In the genomic region with DNA sequence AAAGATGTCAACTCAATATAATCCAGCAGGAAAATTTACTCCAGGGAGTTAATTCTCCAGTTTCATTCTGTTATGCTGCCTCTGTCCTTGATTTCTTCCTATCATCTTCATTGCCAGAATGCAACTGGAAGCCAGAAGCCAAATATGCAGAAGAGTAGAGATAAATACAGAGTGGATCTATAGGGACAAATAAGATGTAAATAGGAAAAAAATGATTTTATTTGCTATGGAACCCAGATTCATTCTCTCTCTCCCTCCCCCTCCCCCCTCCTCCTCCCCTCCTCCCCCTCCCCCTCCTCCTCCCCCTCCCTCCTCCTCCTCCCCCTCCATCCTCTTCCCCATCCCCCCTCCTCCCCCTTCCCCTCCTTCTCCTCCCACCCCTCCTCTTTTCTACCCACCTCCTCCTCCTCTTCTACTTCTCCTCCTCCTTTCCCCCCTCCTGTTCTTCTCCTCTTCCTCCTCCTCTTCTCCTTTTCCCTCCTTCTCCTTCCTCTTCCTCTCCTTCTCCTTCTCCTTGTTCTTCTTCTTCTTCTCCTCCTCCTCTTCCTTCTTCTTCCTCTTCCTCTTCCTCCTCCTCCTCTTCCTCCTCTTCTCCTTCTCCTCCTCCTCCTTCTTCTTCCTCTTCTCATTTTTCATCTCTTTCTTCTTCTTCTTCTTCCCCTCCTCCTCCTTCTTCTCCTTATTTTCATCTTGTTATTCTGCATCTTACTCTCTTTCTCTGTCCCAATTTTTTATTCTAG, we compare ENCODE assay signal across 38 cellular contexts.
"Had no signal": no experiment of that assay in that cellular context is flagged by ENCODE, and none has a peak within 500 bp of the region (broad histone marks: within the 10 kb centered on the region; RNA-seq: fewer than 3 reads in every experiment).

No MANE protein-coding gene starts in this region.

- H3K27ac ChIP-seq: ascending aorta, cardiac muscle cell, VCaP had no signal

- H3K36me3 ChIP-seq: ascending aorta, cardiac muscle cell had no signal

- DNase-seq: activated CD4-positive, alpha-beta memory T cell treated with anti-CD3 and anti-CD28 coated beads, Interleukin-2, amount 10 ng/mL, durations not matched to agents 7 days and 5 days; activated CD4-positive, alpha-beta T cell treated with anti-CD3 and anti-CD28 coated beads for 1 hour; activated CD4-positive, alpha-beta T cell treated with anti-CD3 and anti-CD28 coated beads for 36 hours; activated CD4-positive, alpha-beta T cell treated with anti-CD3 and anti-CD28 coated beads for 48 hours; activated CD4-positive, alpha-beta T cell treated with anti-CD3 and anti-CD28 coated beads, Interleukin-2, amount 10 ng/mL, durations not matched to agents 7 days and 5 days; activated CD4-positive, alpha-beta T cell treated with anti-CD3 and anti-CD28 coated beads, Interleukin-2, amount 50 U/mL, for 48 hours; activated CD4-positive, CD25-positive, alpha-beta regulatory T cell; activated CD8-positive, alpha-beta memory T cell treated with anti-CD3 and anti-CD28 coated beads for 24 hours; activated CD8-positive, alpha-beta memory T cell treated with anti-CD3 and anti-CD28 coated beads, Interleukin-2, amount 10 ng/mL, durations not matched to agents 7 days and 5 days; activated CD8-positive, alpha-beta memory T cell treated with anti-CD3 and anti-CD28 coated beads, Interleukin-2, amount 50 U/mL, for 48 hours; activated CD8-positive, alpha-beta T cell treated with anti-CD3 and anti-CD28 coated beads, Interleukin-2, amount 10 ng/mL, durations not matched to agents 7 days and 5 days; activated effector memory CD4-positive, alpha-beta T cell treated with Interleukin-2 at 50 U/mL for 16 hours; activated gamma-delta T cell; activated naive CD4-positive, alpha-beta T cell treated with anti-CD3 and anti-CD28 coated beads, Interleukin-2, amount 50 U/mL, for 16 hours; activated naive CD4-positive, alpha-beta T cell treated with Interleukin-2 at 50 U/mL for 16 hours; activated naive CD8-positive, alpha-beta T cell treated with anti-CD3 and anti-CD28 coated beads, Interleukin-2, amount 10 ng/mL, durations not matched to agents 7 days and 5 days; activated naive CD8-positive, alpha-beta T cell treated with anti-CD3 and anti-CD28 coated beads, Interleukin-2, amount 50 U/mL, for 24 hours; activated T-cell treated with anti-CD3 and anti-CD28 coated beads, Interleukin-2, amount 50 U/mL, for 24 hours; activated T-cell treated with anti-CD3 and anti-CD28 coated beads, Interleukin-2, amount 50 U/mL, for 48 hours; amygdala; anterior cingulate cortex; caudate nucleus; cerebellar nuclear complex; T-helper 1 cell; T-helper 2 cell; T-helper 9 cell had no signal

- H3K36me3 Mint-ChIP-seq: activated CD8-positive, alpha-beta memory T cell treated with anti-CD3 and anti-CD28 coated beads, Interleukin-2, amount 10 ng/mL, durations not matched to agents 7 days and 5 days; activated naive CD8-positive, alpha-beta T cell; activated naive CD8-positive, alpha-beta T cell treated with anti-CD3 and anti-CD28 coated beads, Interleukin-2, amount 10 ng/mL, durations not matched to agents 7 days and 5 days; brain had no signal

- H3K4me1 ChIP-seq: ascending aorta had no signal

- FAIRE-seq: bronchial epithelial cell, TTC549 had no signal

- H3K27ac Mint-ChIP-seq: activated CD4-positive, alpha-beta memory T cell treated with anti-CD3 and anti-CD28 coated beads, Interleukin-2, amount 10 ng/mL, durations not matched to agents 7 days and 5 days; activated CD4-positive, alpha-beta T cell treated with anti-CD3 and anti-CD28 coated beads for 36 hours; activated CD4-positive, alpha-beta T cell treated with anti-CD3 and anti-CD28 coated beads, Interleukin-2, amount 10 ng/mL, durations not matched to agents 7 days and 5 days; activated CD8-positive, alpha-beta memory T cell treated with anti-CD3 and anti-CD28 coated beads, Interleukin-2, amount 10 ng/mL, durations not matched to agents 7 days and 5 days; activated CD8-positive, alpha-beta T cell treated with anti-CD3 and anti-CD28 coated beads, Interleukin-2, amount 10 ng/mL, durations not matched to agents 7 days and 5 days; activated naive CD8-positive, alpha-beta T cell; activated naive CD8-positive, alpha-beta T cell treated with anti-CD3 and anti-CD28 coated beads, Interleukin-2, amount 10 ng/mL, durations not matched to agents 7 days and 5 days; activated naive CD8-positive, alpha-beta T cell treated with anti-CD3 and anti-CD28 coated beads, Interleukin-2, amount 50 U/mL, for 24 hours; activated T-cell treated with anti-CD3 and anti-CD28 coated beads, Interleukin-2, amount 50 U/mL, for 24 hours; activated T-helper 2 cell treated with anti-CD3 and anti-CD28 coated beads, Interferon-gamma antibody, Interleukin-2, Interleukin-4, amounts not matched to agents 10 μg/mL and 5 μg/mL and 100 μg/mL, durations not matched to agents 14 hours and 24 hours and 36 hours; brain; T-helper 1 cell treated with Interleukin-12 subunit alpha and Interleukin-12 subunit beta and Interleukin-4 antibody, amounts not matched to agents 30 μg/mL and 1 μg/mL, for 36 hours; T-helper 2 cell treated with Interferon-gamma antibody and Interleukin-4, amounts not matched to agents 5 μg/mL and 100 μg/mL, for 36 hours had no signal

- H3K4me1 Mint-ChIP-seq: activated CD4-positive, alpha-beta memory T cell treated with anti-CD3 and anti-CD28 coated beads, Interleukin-2, amount 10 ng/mL, durations not matched to agents 7 days and 5 days; activated CD4-positive, alpha-beta T cell treated with anti-CD3 and anti-CD28 coated beads for 36 hours; activated CD4-positive, alpha-beta T cell treated with anti-CD3 and anti-CD28 coated beads, Interleukin-2, amount 10 ng/mL, durations not matched to agents 7 days and 5 days; activated CD8-positive, alpha-beta memory T cell treated with anti-CD3 and anti-CD28 coated beads, Interleukin-2, amount 10 ng/mL, durations not matched to agents 7 days and 5 days; activated naive CD8-positive, alpha-beta T cell treated with anti-CD3 and anti-CD28 coated beads, Interleukin-2, amount 10 ng/mL, durations not matched to agents 7 days and 5 days; activated naive CD8-positive, alpha-beta T cell treated with anti-CD3 and anti-CD28 coated beads, Interleukin-2, amount 50 U/mL, for 24 hours; brain; central memory CD8-positive, alpha-beta T cell had no signal

- ATAC-seq: activated CD4-positive, alpha-beta T cell treated with anti-CD3 and anti-CD28 coated beads for 36 hours; activated CD4-positive, CD25-positive, alpha-beta regulatory T cell treated with anti-CD3 and anti-CD28 coated beads, Interleukin-2, amount 50 U/mL, for 24 hours; activated CD8-positive, alpha-beta memory T cell treated with anti-CD3 and anti-CD28 coated beads, Interleukin-2, amount 10 ng/mL, durations not matched to agents 7 days and 5 days; activated CD8-positive, alpha-beta T cell treated with anti-CD3 and anti-CD28 coated beads, Interleukin-2, amount 10 ng/mL, durations not matched to agents 7 days and 5 days; activated naive CD8-positive, alpha-beta T cell treated with anti-CD3 and anti-CD28 coated beads, Interleukin-2, amount 50 U/mL, for 24 hours had no signal

- H3K4me3 Mint-ChIP-seq: activated CD4-positive, alpha-beta memory T cell treated with anti-CD3 and anti-CD28 coated beads, Interleukin-2, amount 10 ng/mL, durations not matched to agents 7 days and 5 days; activated CD4-positive, alpha-beta T cell treated with anti-CD3 and anti-CD28 coated beads for 36 hours; activated CD4-positive, alpha-beta T cell treated with anti-CD3 and anti-CD28 coated beads, Interleukin-2, amount 10 ng/mL, durations not matched to agents 7 days and 5 days; activated CD8-positive, alpha-beta memory T cell treated with anti-CD3 and anti-CD28 coated beads, Interleukin-2, amount 10 ng/mL, durations not matched to agents 7 days and 5 days; activated CD8-positive, alpha-beta T cell treated with anti-CD3 and anti-CD28 coated beads, Interleukin-2, amount 10 ng/mL, durations not matched to agents 7 days and 5 days; activated naive CD8-positive, alpha-beta T cell; activated naive CD8-positive, alpha-beta T cell treated with anti-CD3 and anti-CD28 coated beads, Interleukin-2, amount 10 ng/mL, durations not matched to agents 7 days and 5 days; activated naive CD8-positive, alpha-beta T cell treated with anti-CD3 and anti-CD28 coated beads, Interleukin-2, amount 50 U/mL, for 24 hours; activated T-cell treated with anti-CD3 and anti-CD28 coated beads, Interleukin-2, amount 50 U/mL, for 24 hours; brain; central memory CD8-positive, alpha-beta T cell; T-helper 1 cell treated with Interleukin-12 subunit alpha and Interleukin-12 subunit beta and Interleukin-4 antibody, amounts not matched to agents 30 μg/mL and 1 μg/mL, for 36 hours; T-helper 2 cell treated with Interferon-gamma antibody and Interleukin-4, amounts not matched to agents 5 μg/mL and 100 μg/mL, for 36 hours had no signal

- H3K27me3 ChIP-seq: ascending aorta, cardiac muscle cell had no signal

- H3K27me3 Mint-ChIP-seq: activated CD4-positive, alpha-beta memory T cell treated with anti-CD3 and anti-CD28 coated beads, Interleukin-2, amount 10 ng/mL, durations not matched to agents 7 days and 5 days; activated CD4-positive, alpha-beta T cell treated with anti-CD3 and anti-CD28 coated beads for 36 hours; activated CD4-positive, alpha-beta T cell treated with anti-CD3 and anti-CD28 coated beads, Interleukin-2, amount 10 ng/mL, durations not matched to agents 7 days and 5 days; activated CD8-positive, alpha-beta memory T cell treated with anti-CD3 and anti-CD28 coated beads, Interleukin-2, amount 10 ng/mL, durations not matched to agents 7 days and 5 days; activated naive CD8-positive, alpha-beta T cell; activated naive CD8-positive, alpha-beta T cell treated with anti-CD3 and anti-CD28 coated beads, Interleukin-2, amount 10 ng/mL, durations not matched to agents 7 days and 5 days; activated naive CD8-positive, alpha-beta T cell treated with anti-CD3 and anti-CD28 coated beads, Interleukin-2, amount 50 U/mL, for 24 hours; activated T-cell treated with anti-CD3 and anti-CD28 coated beads, Interleukin-2, amount 50 U/mL, for 24 hours; central memory CD8-positive, alpha-beta T cell had no signal

- H3K4me3 ChIP-seq: ascending aorta, cardiac muscle cell had no signal
